ENCODE assay signal across 1 cellular context in genomic region chr1:36766481-36766880, GRCh38.
TF ChIP-seq lines count a peak whose summit lies in the region.

No MANE protein-coding gene starts in this region.

TF ChIP-seq in GM23338, 12 proteins besides CTCF, POLR2A, EP300 and RAD21 (continued from another document):
- TF ChIP-seq ZNF462 (CRISPR knock-in tag; IDR thresholded peaks at IDR 0.05), result no peak
TF ChIP-seq in GM23338: peak in this region for 0.
